In the genomic region with DNA sequence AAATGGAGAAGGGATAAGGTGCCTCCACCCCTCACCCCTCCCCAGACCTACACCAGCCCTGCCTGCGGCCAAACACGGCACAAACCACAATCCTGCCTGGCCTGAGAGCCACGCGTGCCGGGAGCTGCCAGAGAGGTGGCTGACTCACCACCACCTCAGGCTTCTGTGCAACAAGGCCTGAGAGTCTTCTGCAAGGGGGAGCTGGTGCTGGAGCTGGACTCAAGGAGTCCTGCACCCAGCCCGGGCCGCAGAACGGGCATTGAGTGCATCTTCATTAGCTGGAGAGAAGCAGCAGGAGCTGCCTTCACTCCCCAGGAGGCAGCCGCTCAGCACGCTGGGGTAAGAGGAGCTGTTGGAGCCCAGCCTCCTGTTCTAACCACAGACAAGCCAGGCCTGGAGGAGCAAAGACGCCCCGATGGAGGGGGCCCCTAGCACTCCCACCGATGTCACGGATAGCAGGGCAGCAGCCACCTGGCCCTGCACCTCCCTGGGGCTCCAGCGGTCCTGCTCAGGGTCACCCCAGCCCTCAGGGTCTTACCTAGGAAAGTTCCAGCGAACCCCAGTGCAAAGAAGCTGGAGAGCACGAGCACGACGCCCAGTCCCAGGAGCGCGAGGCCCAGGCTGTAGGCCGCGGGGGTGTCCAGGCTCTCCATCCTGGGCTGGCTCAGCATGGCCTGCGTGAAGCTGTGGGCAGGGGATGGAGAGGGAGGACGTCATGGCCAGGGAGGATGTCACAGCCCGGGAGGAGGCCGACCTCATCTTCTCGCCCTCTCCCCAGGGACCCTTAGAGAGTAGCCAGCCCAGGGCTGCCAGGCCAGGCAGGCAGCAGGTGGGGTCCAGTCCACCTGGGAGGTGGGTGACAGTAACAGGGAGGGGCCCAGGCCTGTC, we compare ENCODE assay signal across 1 cellular context.
TF ChIP-seq lines count a peak whose summit lies in the region.

No MANE protein-coding gene starts in this region.

TF ChIP-seq in K562, 482 proteins besides CTCF, POLR2A, EP300 and RAD21 (continued from another document):
- peak; percentile 64; the same call in 1 of the 2 replicates for TF ChIP-seq ZBTB34 (CRISPR knock-in tag; IDR thresholded peaks at IDR 0.05)
- TF ChIP-seq ILK (tag; IDR thresholded peaks at IDR 0.05; ENCODE audit: borderline replicate concordance, low read depth), result no peak
- no peak for TF ChIP-seq ESRRA (IDR thresholded peaks at IDR 0.05; ENCODE audit: borderline replicate concordance, low read depth)
- TF ChIP-seq DACH1 (IDR thresholded peaks at IDR 0.05; ENCODE audit: partially characterized antibody), result no peak
- no peak for TF ChIP-seq POLR3G (IDR thresholded peaks at IDR 0.05; ENCODE audit: extremely low read depth, insufficient read length, insufficient replicate concordance)
- TF ChIP-seq ZBTB49 (CRISPR knock-in tag; IDR thresholded peaks at IDR 0.05; ENCODE audit: borderline replicate concordance), result no peak
- peak; percentile 41; the same call in 1 of the 2 replicates for TF ChIP-seq ZKSCAN1 (IDR thresholded peaks at IDR 0.05; ENCODE audit: low read depth, low read length)
- no peak for TF ChIP-seq ELF1 (tag; IDR thresholded peaks at IDR 0.05)
